ENCODE assay signal across 19 cellular contexts in the genomic region with DNA sequence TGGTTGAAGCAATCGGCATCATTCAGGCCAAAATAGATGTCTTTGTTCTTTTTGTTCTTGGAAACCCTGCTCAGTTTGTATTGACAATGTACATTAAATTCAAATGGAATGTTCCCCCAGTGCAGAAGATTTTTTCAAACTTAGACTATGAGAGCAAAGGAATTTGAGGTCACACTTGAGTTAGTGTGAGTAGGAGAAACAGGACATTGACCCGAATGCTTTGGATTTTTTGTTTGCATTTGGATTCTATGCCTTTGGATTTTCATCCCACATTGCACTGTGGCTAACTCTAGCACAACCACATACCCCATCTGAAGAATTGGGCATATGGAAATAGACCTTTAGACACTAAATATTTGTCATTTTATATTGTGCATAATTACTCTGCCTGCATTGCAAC.
"Had no signal": no experiment of that assay in that cellular context is flagged by ENCODE, and none has a peak within 500 bp of the region (broad histone marks: within the 10 kb centered on the region; RNA-seq: fewer than 3 reads in every experiment).

No MANE protein-coding gene starts in this region.

- H3K4me3 Mint-ChIP-seq: activated CD8-positive, alpha-beta T cell treated with anti-CD3 and anti-CD28 coated beads for 36 hours; activated naive CD4-positive, alpha-beta T cell treated with anti-CD3 and anti-CD28 coated beads, Interleukin-2, amount 10 ng/mL, durations not matched to agents 7 days and 5 days; natural killer cell treated with Interleukin-12 subunit alpha and Interleukin-12 subunit beta and Interleukin-15 and Interleukin-18, amount 100 ng/mL, for 72 hours; T-cell had no signal

- H3K4me3 ChIP-seq: body of pancreas, lower lobe of right lung, transverse colon had no signal

- H3K36me3 ChIP-seq: lower lobe of right lung, transverse colon had no signal

- H3K27me3 Mint-ChIP-seq: activated CD8-positive, alpha-beta T cell treated with anti-CD3 and anti-CD28 coated beads for 36 hours; activated naive CD4-positive, alpha-beta T cell treated with anti-CD3 and anti-CD28 coated beads, Interleukin-2, amount 10 ng/mL, durations not matched to agents 7 days and 5 days; natural killer cell treated with Interleukin-12 subunit alpha and Interleukin-12 subunit beta and Interleukin-15 and Interleukin-18, amount 100 ng/mL, for 72 hours; T-cell had no signal

- H3K9me3 ChIP-seq: body of pancreas, transverse colon had no signal

- H3K27ac ChIP-seq: body of pancreas, lower lobe of right lung, transverse colon had no signal

- H3K4me1 Mint-ChIP-seq: activated naive CD4-positive, alpha-beta T cell treated with anti-CD3 and anti-CD28 coated beads, Interleukin-2, amount 10 ng/mL, durations not matched to agents 7 days and 5 days; T-cell had no signal

- H3K27ac Mint-ChIP-seq: activated CD8-positive, alpha-beta T cell treated with anti-CD3 and anti-CD28 coated beads for 36 hours; activated naive CD4-positive, alpha-beta T cell treated with anti-CD3 and anti-CD28 coated beads, Interleukin-2, amount 10 ng/mL, durations not matched to agents 7 days and 5 days; natural killer cell treated with Interleukin-12 subunit alpha and Interleukin-12 subunit beta and Interleukin-15 and Interleukin-18, amount 100 ng/mL, for 72 hours; T-cell had no signal

- H3K27me3 ChIP-seq: body of pancreas, transverse colon had no signal

- H3K4me1 ChIP-seq: body of pancreas had no signal

- DNase-seq: activated CD4-positive, alpha-beta T cell treated with anti-CD3 and anti-CD28 coated beads for 48 hours; activated CD4-positive, CD25-positive, alpha-beta regulatory T cell; activated CD8-positive, alpha-beta T cell treated with anti-CD3 and anti-CD28 coated beads for 36 hours; activated naive CD4-positive, alpha-beta T cell treated with anti-CD3 and anti-CD28 coated beads, Interleukin-2, amount 10 ng/mL, durations not matched to agents 7 days and 5 days; activated T-cell treated with anti-CD3 and anti-CD28 coated beads, Interleukin-2, amount 50 U/mL, for 1 hour; body of pancreas; effector CD8-positive, alpha-beta T cell; foreskin fibroblast; glutamatergic neuron; hippocampal formation; left cardiac atrium; lower lobe of right lung; SIG-M5; stimulated activated CD4-positive, alpha-beta T cell treated with anti-CD3 and anti-CD28 coated beads, Interleukin-2, amount 100 ng/mL, for 24 hours; stimulated activated naive CD4-positive, alpha-beta T cell treated with Interleukin-2 at 50 U/mL for 16 hours; T-cell; transverse colon had no signal

- H3K36me3 Mint-ChIP-seq: activated naive CD4-positive, alpha-beta T cell treated with anti-CD3 and anti-CD28 coated beads, Interleukin-2, amount 10 ng/mL, durations not matched to agents 7 days and 5 days; natural killer cell treated with Interleukin-12 subunit alpha and Interleukin-12 subunit beta and Interleukin-15 and Interleukin-18, amount 100 ng/mL, for 72 hours; T-cell had no signal

- ATAC-seq: activated CD8-positive, alpha-beta T cell treated with anti-CD3 and anti-CD28 coated beads for 36 hours; body of pancreas; left cardiac atrium; lower lobe of right lung; natural killer cell treated with Interleukin-12 subunit alpha and Interleukin-12 subunit beta and Interleukin-15 and Interleukin-18, amount 100 ng/mL, for 72 hours; SK-N-SH treated with all-trans-retinoic acid at 6 μM for 48 hours had no signal
